In the genomic region with DNA sequence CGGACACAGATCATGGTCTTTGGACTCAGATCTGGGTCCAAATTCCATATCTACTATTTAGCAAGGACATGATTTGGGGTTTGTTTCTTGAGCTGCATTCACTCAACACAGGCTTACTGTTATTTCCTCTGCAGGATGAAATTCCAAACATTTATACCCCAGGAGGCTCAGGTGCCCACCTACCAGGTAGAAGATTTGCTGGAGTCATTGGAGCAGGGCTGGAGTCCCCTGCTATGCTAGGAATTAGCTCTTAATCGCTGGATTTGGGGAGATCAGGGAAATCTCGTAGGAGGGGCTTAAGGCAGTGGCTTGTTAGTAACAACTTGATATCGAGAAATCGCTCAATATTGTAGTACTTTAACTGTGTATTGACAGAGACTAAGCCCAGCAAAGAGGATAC, we compare ENCODE assay signal across 23 cellular contexts.
"Had no signal": no experiment of that assay in that cellular context is flagged by ENCODE, and none has a peak within 500 bp of the region (broad histone marks: within the 10 kb centered on the region; RNA-seq: fewer than 3 reads in every experiment).

No MANE protein-coding gene starts in this region.

- H3K4me3 ChIP-seq: SJSA1, SK-N-MC had no signal

- H3K4me1 ChIP-seq: SJSA1 had no signal

- H3K4me1 Mint-ChIP-seq: T-cell had no signal

- DNase-seq: IMR-90, Kasumi-1, KG1, MV-4-11, NCI-H1048, NCI-H1105, NCI-H1417, NCI-H1436 treated with DMSO at 0.1 percent for 48 hours, NCI-H1694, NCI-H187 treated with DMSO at 0.1 percent for 48 hours, NCI-H2029 treated with DMSO at 0.1 percent for 48 hours, NCI-H345, NCI-H446 treated with DMSO at 0.1 percent for 48 hours, NCI-H510A treated with DMSO at 0.1 percent for 48 hours, NCI-H526, Right ventricle myocardium superior, RPMI8226, SIG-M5, SW 1271, T-cell had no signal

- H3K4me3 Mint-ChIP-seq: T-cell had no signal

- FAIRE-seq: RCC 7860 had no signal

- H3K36me3 ChIP-seq: SJSA1 had no signal

- ATAC-seq: T-cell had no signal

- H3K9me3 Mint-ChIP-seq: T-cell had no signal

- H3K27ac Mint-ChIP-seq: T-cell had no signal

- H3K36me3 Mint-ChIP-seq: T-cell had no signal

- H3K27ac ChIP-seq: SJSA1, SK-N-MC had no signal

- H3K9me3 ChIP-seq: SJSA1 had no signal
